In the genomic region with DNA sequence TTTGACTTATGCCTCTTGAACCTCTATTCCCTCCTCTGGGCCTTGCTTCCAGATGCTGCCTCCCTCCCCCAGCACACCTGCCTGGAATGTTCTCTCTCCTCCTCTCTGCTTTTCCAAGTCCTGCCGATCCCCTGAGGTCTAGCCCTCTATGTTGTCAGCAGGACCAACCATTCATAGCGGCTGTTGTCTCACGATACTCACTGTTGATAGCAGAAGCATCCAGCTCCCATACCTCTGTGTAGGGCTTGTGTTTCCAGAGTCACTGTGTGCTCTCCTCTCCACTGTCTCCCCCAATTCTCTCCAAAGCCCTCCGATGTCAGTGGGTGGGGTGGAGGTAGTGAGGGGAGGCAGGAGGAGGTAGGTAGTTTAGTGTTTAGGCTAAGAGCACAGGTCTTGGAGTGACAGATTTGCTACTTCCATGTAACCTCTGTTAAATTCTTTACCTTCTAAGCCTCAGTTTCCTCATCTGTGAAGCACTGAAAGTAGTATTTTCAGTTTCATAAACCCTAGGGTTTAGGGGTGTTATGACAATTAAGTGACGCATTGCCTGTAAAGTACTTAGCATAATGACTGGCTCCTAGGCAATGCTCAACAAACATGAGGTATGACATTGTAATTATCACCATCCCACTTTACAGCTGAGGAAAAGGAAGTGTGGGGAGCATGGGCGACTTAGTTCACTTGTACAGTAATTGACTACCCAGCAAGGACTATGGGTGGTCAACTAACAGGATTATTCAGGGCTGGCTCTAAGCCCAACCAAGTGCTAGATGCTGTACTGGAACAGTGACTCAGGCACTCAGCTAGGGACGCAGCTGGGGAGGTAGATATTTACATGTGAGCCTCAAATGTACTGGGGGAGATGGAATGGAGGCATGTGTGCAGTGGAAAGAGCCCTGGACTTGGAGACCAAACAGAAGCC, we compare ENCODE assay signal across 16 cellular contexts.
"Had no signal": no experiment of that assay in that cellular context is flagged by ENCODE, and none has a peak within 500 bp of the region (broad histone marks: within the 10 kb centered on the region; RNA-seq: fewer than 3 reads in every experiment).

No MANE protein-coding gene starts in this region.

- H3K9me3 ChIP-seq: thoracic aorta had no signal

- H3K4me3 Mint-ChIP-seq: activated CD8-positive, alpha-beta T cell treated with anti-CD3 and anti-CD28 coated beads, Interleukin-2, amount 10 ng/mL, durations not matched to agents 7 days and 5 days; activated naive CD4-positive, alpha-beta T cell treated with anti-CD3 and anti-CD28 coated beads for 36 hours; endodermal cell; memory B cell; nephron progenitor cell; stimulated activated naive CD8-positive, alpha-beta T cell treated with anti-CD3 and anti-CD28 coated beads, Interleukin-15, amount 100 ng/mL, for 72 hours had no signal

- H3K36me3 Mint-ChIP-seq: memory B cell had no signal

- H3K4me1 Mint-ChIP-seq: stimulated activated naive CD8-positive, alpha-beta T cell treated with anti-CD3 and anti-CD28 coated beads, Interleukin-15, amount 100 ng/mL, for 72 hours had no signal

- H3K4me3 ChIP-seq: thoracic aorta had no signal

- H3K36me3 ChIP-seq: thoracic aorta, WERI-Rb-1 had no signal

- ATAC-seq: activated CD8-positive, alpha-beta T cell treated with anti-CD3 and anti-CD28 coated beads, Interleukin-2, amount 10 ng/mL, durations not matched to agents 7 days and 5 days; stimulated activated naive CD8-positive, alpha-beta T cell treated with anti-CD3 and anti-CD28 coated beads, Interleukin-15, amount 100 ng/mL, for 72 hours had no signal

- H3K27ac ChIP-seq: thoracic aorta, WERI-Rb-1 had no signal

- H3K27ac Mint-ChIP-seq: activated CD8-positive, alpha-beta T cell treated with anti-CD3 and anti-CD28 coated beads, Interleukin-2, amount 10 ng/mL, durations not matched to agents 7 days and 5 days; activated naive CD4-positive, alpha-beta T cell treated with anti-CD3 and anti-CD28 coated beads for 36 hours; endodermal cell; memory B cell; nephron progenitor cell; stimulated activated naive CD8-positive, alpha-beta T cell treated with anti-CD3 and anti-CD28 coated beads, Interleukin-15, amount 100 ng/mL, for 72 hours had no signal

- H3K9me3 Mint-ChIP-seq: activated naive CD4-positive, alpha-beta T cell treated with anti-CD3 and anti-CD28 coated beads for 36 hours; endodermal cell; memory B cell; nephron progenitor cell; stimulated activated naive CD8-positive, alpha-beta T cell treated with anti-CD3 and anti-CD28 coated beads, Interleukin-15, amount 100 ng/mL, for 72 hours had no signal

- DNase-seq: activated CD4-positive, alpha-beta T cell treated with anti-CD3 and anti-CD28 coated beads for 4 hours; activated CD8-positive, alpha-beta memory T cell treated with anti-CD3 and anti-CD28 coated beads, Interleukin-2, amount 50 U/mL, for 48 hours; activated CD8-positive, alpha-beta T cell treated with anti-CD3 and anti-CD28 coated beads, Interleukin-2, amount 10 ng/mL, durations not matched to agents 7 days and 5 days; activated naive CD4-positive, alpha-beta T cell treated with anti-CD3 and anti-CD28 coated beads for 36 hours; central memory CD4-positive, alpha-beta T cell; dermis blood vessel endothelial cell; endodermal cell; erythroblast; nephron progenitor cell; stimulated activated CD4-positive, alpha-beta T cell treated with anti-CD3 and anti-CD28 coated beads, Interleukin-2, amount 100 ng/mL, for 48 hours; stimulated activated CD8-positive, alpha-beta memory T cell treated with anti-CD3 and anti-CD28 coated beads, Interleukin-4, amount 100 ng/mL, for 48 hours; stimulated activated naive CD8-positive, alpha-beta T cell treated with anti-CD3 and anti-CD28 coated beads, Interleukin-15, amount 100 ng/mL, for 72 hours; T1000; WERI-Rb-1 had no signal
